ENCODE assay signal across 1 cellular context in genomic region chr6:43911625-43912577, GRCh38.
TF ChIP-seq lines count a peak whose summit lies in the region.

No MANE protein-coding gene starts in this region.

TF ChIP-seq in HepG2, 621 proteins besides CTCF, POLR2A, EP300 and RAD21 (continued from another document and continues in another):
- no peak for TF ChIP-seq DZIP1 (CRISPR knock-in tag; IDR thresholded peaks at IDR 0.05)
- no peak for TF ChIP-seq ARHGAP35 (CRISPR knock-in tag; IDR thresholded peaks at IDR 0.05; ENCODE audit: borderline replicate concordance)
- no peak for TF ChIP-seq ZBTB40 (IDR thresholded peaks at IDR 0.05)
- TF ChIP-seq ZBTB40 (CRISPR knock-in tag; IDR thresholded peaks at IDR 0.05): no peak
- TF ChIP-seq NKX3-1 (CRISPR knock-in tag; IDR thresholded peaks at IDR 0.05): 0 out of 2 replicates have a peak, but pooled peaks have one; percentile 38
- 0 out of 2 replicates have a peak, but pooled peaks have one; percentile 6 for TF ChIP-seq ELF3 (CRISPR knock-in tag; IDR thresholded peaks at IDR 0.05)
- TF ChIP-seq ZNF160 (CRISPR knock-in tag; IDR thresholded peaks at IDR 0.05): 0 out of 2 replicates have a peak, but pooled peaks have one; percentile 5
- 0 out of 2 replicates have a peak, but pooled peaks have one; percentile 17 for TF ChIP-seq ZNF772 (CRISPR knock-in tag; IDR thresholded peaks at IDR 0.05)
- peak; percentile 7; the same call in 1 of the 2 replicates for TF ChIP-seq TAF1 (CRISPR knock-in tag; IDR thresholded peaks at IDR 0.05)
- 0 out of 2 replicates have a peak, but pooled peaks have one; percentile 14 for TF ChIP-seq ZNF775 (CRISPR knock-in tag; IDR thresholded peaks at IDR 0.05; ENCODE audit: borderline replicate concordance)
- no peak for TF ChIP-seq KDM5A (IDR thresholded peaks at IDR 0.05; ENCODE audit: borderline replicate concordance, low read length)
- no peak for TF ChIP-seq ZSCAN5A (CRISPR knock-in tag; IDR thresholded peaks at IDR 0.05; ENCODE audit: borderline replicate concordance)
- TF ChIP-seq ZBTB1 (CRISPR knock-in tag; IDR thresholded peaks at IDR 0.05; ENCODE audit: borderline replicate concordance): no peak
- TF ChIP-seq ATF5 (CRISPR knock-in tag; IDR thresholded peaks at IDR 0.05; ENCODE audit: low read depth): peak; percentile 37; the same call in 1 of the 2 replicates
- TF ChIP-seq ZNF549 (CRISPR knock-in tag; IDR thresholded peaks at IDR 0.05): 0 out of 2 replicates have a peak, but pooled peaks have one; percentile 34
- TF ChIP-seq KLF6 (CRISPR knock-in tag; IDR thresholded peaks at IDR 0.05): no peak
- TF ChIP-seq NCOA1 (CRISPR knock-in tag; IDR thresholded peaks at IDR 0.05): peak; percentile 15; the same call in 1 of the 2 replicates
- no peak for TF ChIP-seq ZSCAN9 (CRISPR knock-in tag; IDR thresholded peaks at IDR 0.05; ENCODE audit: borderline replicate concordance)
- no peak for TF ChIP-seq TAF15 (IDR thresholded peaks at IDR 0.05; ENCODE audit: low read depth, low read length, poor library complexity, severe bottlenecking)
- no peak for TF ChIP-seq ZNF550 (CRISPR knock-in tag; IDR thresholded peaks at IDR 0.05; ENCODE audit: borderline replicate concordance)
- 0 out of 2 replicates have a peak, but pooled peaks have one; percentile 18 for TF ChIP-seq ZNF878 (CRISPR knock-in tag; IDR thresholded peaks at IDR 0.05)
- TF ChIP-seq ZNF788 (CRISPR knock-in tag; IDR thresholded peaks at IDR 0.05; ENCODE audit: borderline replicate concordance): no peak
- peak; percentile 52; the same call in 1 of the 2 replicates for TF ChIP-seq ZNF646 (CRISPR knock-in tag; IDR thresholded peaks at IDR 0.05)
- TF ChIP-seq MIER2 (CRISPR knock-in tag; IDR thresholded peaks at IDR 0.05): no peak
- TF ChIP-seq MEIS1 (CRISPR knock-in tag; IDR thresholded peaks at IDR 0.05; ENCODE audit: borderline replicate concordance): no peak
- TF ChIP-seq FOSL1 (CRISPR knock-in tag; IDR thresholded peaks at IDR 0.05; ENCODE audit: borderline replicate concordance): no peak
- TF ChIP-seq IRF9 (CRISPR knock-in tag; IDR thresholded peaks at IDR 0.05; ENCODE audit: borderline replicate concordance): no peak
- no peak for TF ChIP-seq BCL6 (CRISPR knock-in tag; IDR thresholded peaks at IDR 0.05)
- no peak for TF ChIP-seq PRDM4 (CRISPR knock-in tag; IDR thresholded peaks at IDR 0.05; ENCODE audit: borderline replicate concordance)
